ENCODE assay signal across 9 cellular contexts in the genomic region with DNA sequence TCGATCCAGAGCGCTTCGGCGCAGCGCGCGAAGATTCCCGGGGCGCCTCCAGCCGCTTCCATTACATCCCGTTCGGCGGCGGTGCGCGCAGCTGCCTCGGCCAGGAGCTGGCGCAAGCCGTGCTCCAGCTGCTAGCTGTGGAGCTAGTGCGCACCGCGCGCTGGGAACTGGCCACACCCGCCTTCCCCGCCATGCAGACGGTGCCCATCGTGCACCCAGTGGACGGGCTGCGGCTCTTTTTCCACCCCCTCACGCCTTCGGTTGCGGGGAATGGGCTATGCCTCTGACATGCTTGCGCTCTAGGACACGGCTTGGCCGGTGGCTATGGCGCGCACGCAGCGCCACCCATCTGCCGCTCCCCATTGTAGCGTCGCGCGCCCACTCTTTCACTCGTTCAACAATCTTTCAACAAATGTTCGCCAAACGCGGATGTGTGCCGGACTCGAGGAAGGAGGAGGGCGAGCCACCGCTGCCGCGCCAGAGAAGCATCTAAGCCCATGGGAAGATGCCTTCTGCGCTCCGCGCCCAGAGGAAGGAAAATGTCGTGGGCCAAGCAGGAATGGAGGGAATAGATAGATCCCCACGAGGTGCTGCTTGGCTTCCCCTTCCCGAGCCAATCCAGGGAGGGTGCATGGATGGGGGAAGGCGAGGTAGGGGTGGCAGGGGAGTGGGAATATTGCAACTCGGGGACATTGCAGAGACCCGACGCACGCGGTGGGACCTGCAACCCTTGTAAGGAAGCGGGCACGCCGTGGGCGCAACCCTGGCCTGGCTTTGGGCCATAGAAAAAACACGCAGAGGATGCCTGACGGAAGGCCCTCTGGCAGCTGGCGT. TPM values are rescaled to one million over a fixed set of nuclear protein-coding genes. Genes with fewer than 3 reads are reported as not detected.
DNase-seq lines count a peak whose midpoint lies in the region; ATAC-seq and TF ChIP-seq lines count a peak whose summit lies in the region.
"Had no signal": no experiment of that assay in that cellular context is flagged by ENCODE, and none has a peak within 500 bp of the region (broad histone marks: within the 10 kb centered on the region; RNA-seq: fewer than 3 reads in every experiment).

No MANE protein-coding gene starts in this region.

- no peaks in the 10 kb centered on the region for H3K36me3 Mint-ChIP-seq in T-cell

- no peaks in the 10 kb centered on the region for H3K9me3 Mint-ChIP-seq in T-cell

- no peak overlapping the region for H3K27ac Mint-ChIP-seq in T-cell

- DNase-seq in BJ (ENCODE audit: low read depth) (no peak), GM13976 (ENCODE audit: low spot score) (peak; percentile 50), astrocyte of the hippocampus (ENCODE audit: low read depth, low spot score) (peak; percentile 73), kidney tubule cell (ENCODE audit: low spot score) (peak; percentile 51), CD1c-positive myeloid dendritic cell (ENCODE audit: extremely low spot score) (no peak), T-cell (no peak), LoVo (ENCODE audit: low spot score) (no peak)
- DNase-seq in activated naive CD4-positive, alpha-beta T cell (lab: John Stamatoyannopoulos, UW) = no peak
- DNase-seq: NCI-H187 treated with DMSO at 0.1 percent for 48 hours had no signal

- H3K4me3 ChIP-seq in BJ (ENCODE audit: low read depth, low read length) = peak overlapping the region; percentile 9; the same call in 1 of the 2 replicates

- peaks cover 33 to 43% (median 41%) of the 10 kb centered on the region in 3 donors for H3K4me1 Mint-ChIP-seq in T-cell

- ATAC-seq in T-cell (replicated peaks in 1 of 4) = no peak

- CTCF ChIA-PET in BJ (lab: Yijun Ruan, JAX) = interaction anchor here (1.4 to 8.6 kb wide), 3 partner anchors 10 to 62 kb away, joined by 3 to 73 read pairs (median 14); no protein-coding TSS in a partner anchor
- CTCF ChIA-PET in T-cell (lab: Charles Lee) = interaction anchor here in 1 of 2 donors (0.6 kb wide), 1 partner anchor 12 kb away, joined by 12 read pairs; no protein-coding TSS in a partner anchor

- POLR2A ChIA-PET in BJ (lab: Charles Lee) (no interaction called here), T-cell (lab: Charles Lee) (interaction anchor here in 1 of 2 donors (0.6 kb wide), 1 partner anchor 275 kb away, joined by 3 read pairs; no protein-coding TSS in a partner anchor)

- peaks cover 90% of the 10 kb centered on the region for H3K27me3 ChIP-seq in BJ (ENCODE audit: control insufficient read depth, insufficient read depth, low read length)

- H3K36me3 ChIP-seq in BJ (ENCODE audit: control insufficient read depth, insufficient read depth, low read length) = no peaks in the 10 kb centered on the region

- 0 out of 2 replicates have a peak, but pooled peaks have one; percentile 10 for TF ChIP-seq CTCF in BJ (IDR thresholded peaks at IDR 0.05; ENCODE audit: insufficient read depth, low read depth, low read length)
- TF ChIP-seq CTCF in GM13976 (IDR thresholded peaks at IDR 0.05; ENCODE audit: borderline replicate concordance, control extremely low read depth, extremely low read depth, insufficient read depth, missing control alignments) = no peak

- H3K4me3 Mint-ChIP-seq in T-cell = no peak overlapping the region

- peaks cover 58 to 84% of the 10 kb centered on the region in 2 donors for H3K27me3 Mint-ChIP-seq in T-cell

- in situ Hi-C loops in GM13976 (cut with MboI; ENCODE audit: low sequenced_read_pairs, unreplicated experiment) = no loop called here

RNA-seq across cellular contexts. Expression of gene CYP26A1, which starts 5.1 kb away (rescaled TPM):
- polyA plus RNA-seq in BJ (2011; rRNA removed) = 0.06 TPM in 1 of 2 replicates, not detected in the other
- polyA minus RNA-seq in BJ (2011; rRNA and poly(A)+ RNA removed) = not detected in 2 replicates
- total RNA-seq in T-cell = not detected

RNA-seq across cellular contexts. Expression of gene CYP26C1, which starts 8.0 kb away (rescaled TPM):
- 0.05 and 0.09 TPM in 2 replicates for polyA plus RNA-seq in BJ (2011; rRNA removed)
- not detected in 2 replicates for polyA minus RNA-seq in BJ (2011; rRNA and poly(A)+ RNA removed)
- under 1 TPM; 0.20 to 0.49 (median 0.38) TPM for total RNA-seq in T-cell

Comparison
In these comparisons a context has a peak if more than half of its experiments do, and no peak if none do; other contexts are left out.
1. DNase-seq: peak in GM13976 (single experiment), astrocyte of the hippocampus (single experiment) and kidney tubule cell (single experiment); none in BJ (single experiment), CD1c-positive myeloid dendritic cell (single experiment), T-cell (0 of 34), LoVo (single experiment) and activated naive CD4-positive, alpha-beta T cell (0 of 4).